ENCODE assay signal across 9 cellular contexts in genomic region chr7:42227523-42227922, GRCh38. TPM values are rescaled to one million over a fixed set of nuclear protein-coding genes. Genes with fewer than 3 reads are reported as not detected.
DNase-seq lines count a peak whose midpoint lies in the region; ATAC-seq, FAIRE-seq and TF ChIP-seq lines count a peak whose summit lies in the region.
"Had no signal": no experiment of that assay in that cellular context is flagged by ENCODE, and none has a peak within 500 bp of the region (broad histone marks: within the 10 kb centered on the region; RNA-seq: fewer than 3 reads in every experiment).

No MANE protein-coding gene starts in this region.

- BruUV-seq in endothelial cell of umbilical vein (replicated peaks; lab: Mats Ljungman, UMichigan) = no TSS peak

- no peaks in the 10 kb centered on the region for H3K9me3 ChIP-seq in endothelial cell of umbilical vein (replicated peaks; ENCODE audit: control insufficient read depth, insufficient read depth, low read length)
- no peaks in the 10 kb centered on the region for H3K9me3 ChIP-seq in CD8-positive, alpha-beta memory T cell (ENCODE audit: low read length)

- no peaks in the 10 kb centered on the region for H3K9me1 ChIP-seq in endothelial cell of umbilical vein (replicated peaks; ENCODE audit: control insufficient read depth, extremely low read depth, insufficient read depth, low read length)

- dilution Hi-C loops in endothelial cell of umbilical vein (cut with MboI; ENCODE audit: extremely low pct_ligation_motif_present, low sequenced_read_pairs) = loop anchor here (25.0 kb wide), 1 partner anchor 240 kb away; no protein-coding TSS in a partner anchor

- ATAC-seq in GM19395 (IDR thresholded peaks at IDR 0.05; ENCODE audit: unreplicated experiment) (peak; percentile 89), HG03139 (IDR thresholded peaks at IDR 0.05; ENCODE audit: unreplicated experiment) (peak; percentile 56)

- H2AFZ ChIP-seq in endothelial cell of umbilical vein (ENCODE audit: low read depth, low read length) = peak overlapping the region; percentile 24

- no peak for TF ChIP-seq POLR2A in endothelial cell of umbilical vein (IDR thresholded peaks at IDR 0.05; ENCODE audit: low read depth, low read length)

- H3K4me3 ChIP-seq in endothelial cell of umbilical vein (replicated peaks in 1 of 3; ENCODE audit: insufficient read depth in 1 of 3, low read depth in 1 of 3, low read length in 3 of 3) (no peak overlapping the region), retinal pigment epithelial cell (ENCODE audit: low read length) (peak overlapping the region; percentile 49)
- no peak overlapping the region for H3K4me3 ChIP-seq in CD8-positive, alpha-beta memory T cell (ENCODE audit: low read length)

- TF ChIP-seq CTCF in endothelial cell of umbilical vein (IDR thresholded peaks at IDR 0.05; ENCODE audit: extremely low read depth in 1 of 2, insufficient read depth in 1 of 2, low read depth in 1 of 2, low read length in 2 of 2) = no peak
- TF ChIP-seq CTCF in retinal pigment epithelial cell (conservative IDR thresholded peaks at IDR 0.05; ENCODE audit: low read depth, low read length) = no peak

- H3K4me1 Mint-ChIP-seq in CD8-positive, alpha-beta memory T cell = peaks cover 2 to 8% (median 5%) of the 10 kb centered on the region in 3 donors

- no peak for DNase-seq in endothelial cell of umbilical vein (ENCODE audit: low read depth, low spot score)
- no peak for DNase-seq in retinal pigment epithelial cell (ENCODE audit: low read depth)
- no peak for DNase-seq in CD1c-positive myeloid dendritic cell (ENCODE audit: extremely low spot score)
- DNase-seq in H4 (ENCODE audit: low spot score) = no peak
- no peak for DNase-seq in NCI-H748 (lab: John Stamatoyannopoulos, UW; ENCODE audit: unreplicated experiment)
- DNase-seq in CD8-positive, alpha-beta memory T cell = no peak

- no peak overlapping the region for H3K9ac ChIP-seq in endothelial cell of umbilical vein (replicated peaks; ENCODE audit: extremely low read depth, insufficient read depth, low read length)

- no peaks in the 10 kb centered on the region for H3K36me3 Mint-ChIP-seq in CD8-positive, alpha-beta memory T cell

- H3K27ac ChIP-seq in endothelial cell of umbilical vein (ENCODE audit: insufficient read depth, low read depth, low read length) = no peak overlapping the region
- H3K27ac ChIP-seq in CD8-positive, alpha-beta memory T cell (ENCODE audit: low read depth, low read length) = no peak overlapping the region
- H3K27ac ChIP-seq: HL-60 had no signal

- H3K27me3 Mint-ChIP-seq in CD8-positive, alpha-beta memory T cell = peaks cover 16 to 56% of the 10 kb centered on the region in 2 donors

- H3K4me3 Mint-ChIP-seq in CD8-positive, alpha-beta memory T cell = peak overlapping the region in 2 of 7 donors; percentile 18 to 65

- no peaks in the 10 kb centered on the region for H4K20me1 ChIP-seq in endothelial cell of umbilical vein (replicated peaks; ENCODE audit: control insufficient read depth, extremely low read depth, insufficient read depth, low read length)

- no peaks in the 10 kb centered on the region for H3K27me3 ChIP-seq in endothelial cell of umbilical vein (ENCODE audit: control insufficient read depth in 2 of 2, insufficient read depth in 2 of 2, low read length in 2 of 2)
- H3K27me3 ChIP-seq in CD8-positive, alpha-beta memory T cell (ENCODE audit: insufficient read depth, low read length, poor library complexity, severe bottlenecking) = no peaks in the 10 kb centered on the region

- H3K9me3 Mint-ChIP-seq in CD8-positive, alpha-beta memory T cell = peaks cover 0 to 6% (median 2%) of the 10 kb centered on the region in 5 donors

- H3K36me3 ChIP-seq in endothelial cell of umbilical vein (ENCODE audit: control insufficient read depth in 2 of 2, extremely low read depth in 1 of 2, insufficient read depth in 2 of 2, low read length in 2 of 2) = no peaks in the 10 kb centered on the region
- H3K36me3 ChIP-seq in CD8-positive, alpha-beta memory T cell (ENCODE audit: insufficient read depth, low read length) = no peaks in the 10 kb centered on the region

- CTCF ChIA-PET in endothelial cell of umbilical vein (lab: Charles Lee) = no interaction called here
- CTCF ChIA-PET in CD8-positive, alpha-beta memory T cell (lab: Charles Lee) = no interaction called here

- H3K4me2 ChIP-seq in endothelial cell of umbilical vein (ENCODE audit: insufficient read depth, low read length) = peak overlapping the region; percentile 9

- peak overlapping the region in 1 of 8 donors; percentile 74 for H3K27ac Mint-ChIP-seq in CD8-positive, alpha-beta memory T cell

- no peak for FAIRE-seq in endothelial cell of umbilical vein (lab: Jason Lieb, UNC)

- POLR2A ChIA-PET in endothelial cell of umbilical vein (lab: Charles Lee) = no interaction called here
- POLR2A ChIA-PET in CD8-positive, alpha-beta memory T cell (lab: Charles Lee) = no interaction called here

- H3K79me2 ChIP-seq in endothelial cell of umbilical vein (ENCODE audit: control insufficient read depth, insufficient read depth, low read length) = no peaks in the 10 kb centered on the region

- H3K4me1 ChIP-seq in endothelial cell of umbilical vein (ENCODE audit: control insufficient read depth, extremely low read depth, insufficient read depth, low read length) = peaks cover 8% of the 10 kb centered on the region
- H3K4me1 ChIP-seq in CD8-positive, alpha-beta memory T cell (ENCODE audit: insufficient read depth, low read length) = no peaks in the 10 kb centered on the region

- intact Hi-C loops in endothelial cell of umbilical vein (cut with micrococcal nuclease) = no loop called here

TF ChIP-seq in endothelial cell of umbilical vein, 7 proteins besides CTCF, POLR2A, EP300 and RAD21:
- TF ChIP-seq FOS (IDR thresholded peaks at IDR 0.05; ENCODE audit: borderline replicate concordance, insufficient read depth, low read length) (no peak), EZH2 (IDR thresholded peaks at IDR 0.05; ENCODE audit: borderline replicate concordance, low read depth, low read length, severe bottlenecking) (no peak), POLR2AphosphoS5 (IDR thresholded peaks at IDR 0.05; ENCODE audit: insufficient read depth, low read depth, low read length) (no peak), MAX (IDR thresholded peaks at IDR 0.05; ENCODE audit: insufficient read depth, insufficient read length) (no peak), GATA2 (IDR thresholded peaks at IDR 0.05; ENCODE audit: insufficient read depth, insufficient read length, low read depth, low read length) (no peak)

RNA-seq across cellular contexts. Expression of gene GLI3, which starts 9.5 kb away (rescaled TPM):
- 24.9 and 30.3 TPM in 2 replicates for total RNA-seq in endothelial cell of umbilical vein
- polyA plus RNA-seq in endothelial cell of umbilical vein = 5.1 and 6.0 TPM in 2 replicates
- polyA plus RNA-seq in endothelial cell of umbilical vein (2011; cell fraction: cytosol; rRNA removed) = 5.3 and 5.8 TPM in 2 replicates
- 11.8 and 18.7 TPM in 2 replicates for polyA plus RNA-seq in endothelial cell of umbilical vein (2011; cell fraction: nucleus; rRNA removed)
- 6.0 and 8.6 TPM in 2 replicates for polyA plus RNA-seq in endothelial cell of umbilical vein (2012)
- polyA minus RNA-seq in endothelial cell of umbilical vein = 28.1 and 30.1 TPM in 2 replicates
- polyA minus RNA-seq in endothelial cell of umbilical vein (2011; cell fraction: cytosol; rRNA and poly(A)+ RNA removed) = 1.1 TPM
- 32.5 and 40.2 TPM in 2 replicates for polyA minus RNA-seq in endothelial cell of umbilical vein (2011; cell fraction: nucleus; rRNA and poly(A)+ RNA removed)
- 4.9 and 5.6 TPM in 2 replicates for total RNA-seq in H4 (2014; rRNA removed; shearing (Covaris generic))
- under 1 TPM; 0.44 to 0.46 TPM for total RNA-seq in CD8-positive, alpha-beta memory T cell
- 0.16 TPM for polyA plus RNA-seq in CD8-positive, alpha-beta memory T cell
